8 cellular contexts compared by ENCODE assay signal in the genomic region with DNA sequence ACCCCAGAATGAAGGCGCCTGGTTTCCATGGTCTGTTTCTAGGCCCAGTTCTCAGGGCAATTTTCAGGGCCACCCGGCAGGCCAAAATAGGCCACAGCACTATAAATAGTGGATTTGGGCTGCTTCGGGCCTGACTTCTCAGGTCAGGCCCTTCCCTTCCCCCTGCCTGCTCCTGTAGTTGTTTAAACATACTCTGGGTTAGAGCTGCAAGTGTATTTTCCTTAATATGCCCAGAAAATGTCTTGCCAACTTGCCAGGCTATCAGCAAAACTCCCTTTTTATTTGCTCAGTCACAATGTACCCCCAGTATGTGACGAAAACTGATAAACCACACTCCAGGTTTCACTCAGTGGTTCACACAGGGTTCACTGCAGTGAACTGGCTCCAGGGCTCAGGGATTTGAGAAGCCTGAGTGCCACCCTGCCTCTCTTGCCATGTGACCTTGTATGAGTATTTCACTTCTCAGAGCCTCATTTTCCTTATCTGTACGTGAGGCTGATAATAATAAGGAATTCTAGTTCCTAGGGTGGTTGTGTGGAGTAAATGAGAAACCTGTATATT.
A peak's percentile ranks its signal among the peaks of the same experiment; 100 is the strongest.
DNase-seq lines count a peak whose midpoint lies in the region; ATAC-seq lines count a peak whose summit lies in the region.

No MANE protein-coding gene starts in this region.

- intact Hi-C loops in posterior cingulate gyrus (cut with DNase I): no loop called here

- peak; percentile 79 for ATAC-seq in GM18868 (IDR thresholded peaks at IDR 0.05; ENCODE audit: unreplicated experiment)
- no peak for ATAC-seq in HG02623 (IDR thresholded peaks at IDR 0.05; ENCODE audit: unreplicated experiment)
- ATAC-seq in HG03469 (IDR thresholded peaks at IDR 0.05; ENCODE audit: unreplicated experiment): no peak

- DNase-seq in HK-2 (ENCODE audit: unreplicated experiment) (peak; percentile 25), globus pallidus (ENCODE audit: low spot score) (peak; percentile 38), posterior cingulate gyrus (peak in 6 of 10 donors; percentile 10 to 77 (median 32)), COR-L47 (lab: John Stamatoyannopoulos, UW) (no peak), COLO668 (lab: John Stamatoyannopoulos, UW; ENCODE audit: unreplicated experiment) (no peak)

Comparison
In these comparisons a context has a peak if more than half of its experiments do, and no peak if none do; other contexts are left out.
1. DNase-seq: peak in HK-2 (single experiment), globus pallidus (single experiment) and posterior cingulate gyrus (6 of 10); none in COR-L47 (single experiment) and COLO668 (single experiment).